Comparison of ENCODE assay signal across 10 cellular contexts in genomic region chr17:58541249-58541648, GRCh38. TPM values are rescaled to one million over a fixed set of nuclear protein-coding genes. Genes with fewer than 3 reads are reported as not detected.
DNase-seq lines count a peak whose midpoint lies in the region; TF ChIP-seq lines count a peak whose summit lies in the region.
"Had no signal": no experiment of that assay in that cellular context is flagged by ENCODE, and none has a peak within 500 bp of the region (broad histone marks: within the 10 kb centered on the region; RNA-seq: fewer than 3 reads in every experiment).

No MANE protein-coding gene starts in this region.

- H2AFZ ChIP-seq in OCI-LY3 (ENCODE audit: low read depth, low read length) (no peak overlapping the region), fibroblast of lung (ENCODE audit: low read length) (no peak overlapping the region)

- H4K20me1 ChIP-seq in OCI-LY3 (ENCODE audit: insufficient read depth, low read length) (no peaks in the 10 kb centered on the region), fibroblast of lung (ENCODE audit: control insufficient read depth, extremely low read depth, insufficient read depth, low read length) (no peaks in the 10 kb centered on the region)

- H3K27ac ChIP-seq in 22Rv1: no peak overlapping the region
- H3K27ac ChIP-seq in OCI-LY3 (ENCODE audit: low read length): no peak overlapping the region
- H3K27ac ChIP-seq in fibroblast of lung (ENCODE audit: insufficient read depth, low read length): no peak overlapping the region

- H3K27me3 ChIP-seq in OCI-LY3 (ENCODE audit: low read depth, low read length) (peaks cover 15% of the 10 kb centered on the region; the same call in 1 of the 2 replicates), fibroblast of lung (ENCODE audit: control insufficient read depth, insufficient read depth, low read length) (peaks cover 13% of the 10 kb centered on the region)

- H3K9ac ChIP-seq in OCI-LY3 (ENCODE audit: low read length) (no peak overlapping the region), fibroblast of lung (ENCODE audit: insufficient read depth, low read length) (no peak overlapping the region)

- H3K4me3 ChIP-seq in GM12865 (ENCODE audit: low read depth, low read length): no peak overlapping the region
- H3K4me3 ChIP-seq in OCI-LY3 (ENCODE audit: low read length): no peak overlapping the region
- no peak overlapping the region for H3K4me3 ChIP-seq in fibroblast of lung (replicated peaks in 1 of 4; ENCODE audit: control extremely low read depth in 1 of 4, insufficient read depth in 1 of 4, low read depth in 3 of 4, low read length in 4 of 4)

- H3K79me2 ChIP-seq in OCI-LY3 (ENCODE audit: low read length): no peaks in the 10 kb centered on the region
- no peaks in the 10 kb centered on the region for H3K79me2 ChIP-seq in fibroblast of lung (ENCODE audit: control insufficient read depth, insufficient read depth, low read length)

- peak; percentile 19 for TF ChIP-seq CTCF in 22Rv1 (IDR thresholded peaks at IDR 0.05)
- peak; percentile 58 for TF ChIP-seq CTCF in GM12865 (IDR thresholded peaks at IDR 0.05; ENCODE audit: insufficient read depth, low read depth, low read length, missing control alignments)
- TF ChIP-seq CTCF in OCI-LY3 (IDR thresholded peaks at IDR 0.05; ENCODE audit: low read depth, low read length): peak; percentile 54
- peak; percentile 19 to 33 for TF ChIP-seq CTCF in fibroblast of lung (conservative IDR thresholded peaks at IDR 0.05 in 1 of 2, IDR thresholded peaks at IDR 0.05 in 1 of 2; ENCODE audit: low read depth in 1 of 2, low read length in 2 of 2)

- H3K36me3 ChIP-seq in OCI-LY3 (replicated peaks; ENCODE audit: low read depth, low read length): no peaks in the 10 kb centered on the region
- H3K36me3 ChIP-seq in fibroblast of lung (ENCODE audit: control insufficient read depth, insufficient read depth, low read length): no peaks in the 10 kb centered on the region

- H3K4me2 ChIP-seq in OCI-LY3 (ENCODE audit: low read length) (no peak overlapping the region), fibroblast of lung (ENCODE audit: extremely low read depth, insufficient read depth, low read length) (no peak overlapping the region)

- H3K9me3 ChIP-seq in OCI-LY3 (ENCODE audit: insufficient read depth, low read length) (no peaks in the 10 kb centered on the region), fibroblast of lung (ENCODE audit: control insufficient read depth, insufficient read depth, low read depth, low read length) (no peaks in the 10 kb centered on the region)

- DNase-seq in GM12865 (ENCODE audit: low read depth) (peak; percentile 54), fibroblast of lung (ENCODE audit: low read depth in 2 of 2) (no peak), NCI-H2196 treated with DMSO at 0.1 percent for 48 hours (lab: John Stamatoyannopoulos, UW; ENCODE audit: unreplicated experiment) (no peak), RKO (ENCODE audit: low spot score) (no peak), SKM-1 treated with dmso at 0.1 percent for 144 hours (lab: John Stamatoyannopoulos, UW; ENCODE audit: unreplicated experiment) (no peak)
- DNase-seq in activated CD4-positive, CD25-positive, alpha-beta regulatory T cell (lab: John Stamatoyannopoulos, UW): no peak
- DNase-seq: activated T-cell treated with anti-CD3 and anti-CD28 coated beads, Interleukin-2, amount 50 U/mL, for 72 hours; DMS153 had no signal

- H3K4me1 ChIP-seq in OCI-LY3 (ENCODE audit: low read length) (no peaks in the 10 kb centered on the region), fibroblast of lung (ENCODE audit: control insufficient read depth, extremely low read depth, insufficient read depth, low read length) (no peaks in the 10 kb centered on the region)

RNA-seq across cellular contexts. Expression of gene MTMR4, which starts 26.8 kb away (rescaled TPM):
- 34.9 and 40.0 TPM in 2 replicates for total RNA-seq in fibroblast of lung
- polyA plus RNA-seq in fibroblast of lung: 22.1 and 24.3 TPM in 2 replicates
- polyA plus RNA-seq in fibroblast of lung (2012): 14.2 and 15.1 TPM in 2 replicates
- 168 and 407 TPM in 2 replicates for polyA minus RNA-seq in fibroblast of lung (ENCODE audit: low replicate concordance)

RNA-seq across cellular contexts. Expression of gene HSF5, which starts 53.0 kb away (rescaled TPM):
- under 0.01 TPM in 2 replicates for total RNA-seq in fibroblast of lung
- polyA plus RNA-seq in fibroblast of lung: not detected in 2 replicates
- polyA plus RNA-seq in fibroblast of lung (2012): not detected in 2 replicates
- polyA minus RNA-seq in fibroblast of lung (ENCODE audit: low replicate concordance): 0.08 TPM in 1 of 2 replicates, not detected in the other
